Comparison of ENCODE assay signal across 10 cellular contexts in the genomic region with DNA sequence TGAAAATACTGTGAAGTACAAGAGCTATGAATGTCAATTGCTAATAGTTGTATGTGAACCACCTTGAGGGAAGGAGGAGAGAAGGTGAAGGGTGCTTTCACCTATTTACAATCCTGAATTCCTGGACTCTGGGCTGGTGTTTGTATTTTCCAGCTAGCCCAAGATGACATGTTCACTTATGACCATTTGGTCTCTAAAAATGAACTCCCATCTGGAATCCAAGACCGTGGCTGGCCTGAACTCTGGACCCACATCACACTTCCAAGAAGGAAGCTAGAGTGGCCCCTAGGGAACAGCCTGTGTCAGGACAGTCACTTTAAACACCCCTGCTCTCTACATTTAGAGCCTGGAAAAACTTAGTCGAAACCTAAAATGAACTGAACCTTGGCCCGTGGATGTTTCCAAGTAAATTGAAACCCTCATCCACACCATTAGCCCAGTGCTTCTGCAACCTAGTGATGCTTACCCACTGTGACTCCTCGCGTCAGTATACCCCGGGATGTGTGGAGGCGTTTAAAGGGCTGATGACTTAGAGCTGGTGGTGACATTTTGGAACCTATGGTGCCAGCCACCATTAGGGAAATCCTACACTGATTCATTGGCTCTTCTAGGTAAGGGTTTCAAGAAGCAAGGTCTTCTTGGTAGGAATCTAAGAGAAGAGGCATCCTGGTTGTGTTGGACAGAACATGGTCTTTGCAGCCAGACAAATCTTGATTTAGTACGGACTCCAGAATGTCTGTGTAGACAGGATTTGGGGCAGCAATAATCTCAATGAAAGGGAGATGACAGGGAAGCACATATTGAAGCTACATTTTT.
DNase-seq lines count a peak whose midpoint lies in the region; ATAC-seq and TF ChIP-seq lines count a peak whose summit lies in the region.
"Had no signal": no experiment of that assay in that cellular context is flagged by ENCODE, and none has a peak within 500 bp of the region (broad histone marks: within the 10 kb centered on the region; RNA-seq: fewer than 3 reads in every experiment).

No MANE protein-coding gene starts in this region.

- H3K14ac ChIP-seq in H9 (ENCODE audit: insufficient read depth, low read length), result no peak overlapping the region

- no peak overlapping the region for H3K4me2 ChIP-seq in H9 (ENCODE audit: insufficient read depth, insufficient read length, low read length)

- peaks cover 56% of the 10 kb centered on the region for H3K27me3 ChIP-seq in A673 (replicated peaks; ENCODE audit: insufficient read depth, low read depth, low read length, poor library complexity)
- H3K27me3 ChIP-seq in H9 (ENCODE audit: insufficient read depth, low read length), result no peaks in the 10 kb centered on the region

- no peak overlapping the region for H2BK12ac ChIP-seq in H9 (ENCODE audit: insufficient read length, low read depth, low read length)

- no peak overlapping the region for H3K27ac Mint-ChIP-seq in H9
- no peak overlapping the region for H3K27ac Mint-ChIP-seq in activated naive CD8-positive, alpha-beta T cell treated with anti-CD3 and anti-CD28 coated beads for 36 hours
- H3K27ac Mint-ChIP-seq: nephron progenitor cell had no signal

- H3K4ac ChIP-seq in H9 (ENCODE audit: low read depth, low read length), result no peak overlapping the region

- no peaks in the 10 kb centered on the region for H3K4me1 ChIP-seq in A673 (ENCODE audit: insufficient read depth, low read length, poor library complexity, severe bottlenecking)
- H3K4me1 ChIP-seq in H9 (ENCODE audit: insufficient read depth, low read length), result peaks cover 8% of the 10 kb centered on the region

- H2BK15ac ChIP-seq in H9 (ENCODE audit: low read depth, low read length), result no peak overlapping the region

- H3K79me1 ChIP-seq in H9 (ENCODE audit: insufficient read depth, low read depth, low read length, poor library complexity, severe bottlenecking), result no peaks in the 10 kb centered on the region

- H3K9ac ChIP-seq in H9 (ENCODE audit: extremely low read depth, insufficient read length, low read length), result no peak overlapping the region

- H3K56ac ChIP-seq in H9 (ENCODE audit: insufficient read length, low read depth, low read length), result no peak overlapping the region

- peaks cover 9% of the 10 kb centered on the region in 2 experiments for H3K4me1 Mint-ChIP-seq in H9
- no peaks in the 10 kb centered on the region for H3K4me1 Mint-ChIP-seq in activated naive CD8-positive, alpha-beta T cell treated with anti-CD3 and anti-CD28 coated beads for 36 hours

- intact Hi-C loops in A673 (cut with micrococcal nuclease; ENCODE audit: unreplicated experiment), result no loop called here

- H2BK5ac ChIP-seq in H9 (ENCODE audit: insufficient read length, low read length), result no peak overlapping the region

- H4K8ac ChIP-seq in H9 (replicated peaks; ENCODE audit: insufficient read length, low read depth, low read length), result no peak overlapping the region

- H3K23ac ChIP-seq in H9 (ENCODE audit: insufficient read length, low read depth, low read length), result no peak overlapping the region

- no peak for ATAC-seq in GM21423 (IDR thresholded peaks at IDR 0.05; ENCODE audit: unreplicated experiment)

- POLR2A ChIA-PET in A673 (lab: Charles Lee; ENCODE audit: low non-redundant PET), result interaction anchor here (0.5 kb wide), 1 partner anchor 58 kb away, joined by 4 read pairs; no protein-coding TSS in a partner anchor

- H2AFZ ChIP-seq in H9 (ENCODE audit: low read length), result no peak overlapping the region

- no peaks in the 10 kb centered on the region for H3K9me3 Mint-ChIP-seq in H9
- H3K9me3 Mint-ChIP-seq in activated naive CD8-positive, alpha-beta T cell treated with anti-CD3 and anti-CD28 coated beads for 36 hours, result no peaks in the 10 kb centered on the region
- H3K9me3 Mint-ChIP-seq: nephron progenitor cell had no signal

- CTCF ChIA-PET in A673 (lab: Charles Lee), result no interaction called here

- H3K23me2 ChIP-seq in H9 (ENCODE audit: insufficient read length, low read depth, low read length, poor library complexity, severe bottlenecking), result no peaks in the 10 kb centered on the region

- H2BK120ac ChIP-seq in H9 (ENCODE audit: low read depth, low read length, poor library complexity, severe bottlenecking), result no peak overlapping the region

- H3K4me3 ChIP-seq in A673 (ENCODE audit: low read depth, low read length, poor library complexity, severe bottlenecking), result no peak overlapping the region
- H3K4me3 ChIP-seq: SK-N-MC had no signal

- no peaks in the 10 kb centered on the region for H4K20me1 ChIP-seq in H9 (ENCODE audit: control insufficient read depth, insufficient read depth, insufficient read length)

- H3K27ac ChIP-seq in A673 (ENCODE audit: low read depth, low read length, poor library complexity, severe bottlenecking), result no peak overlapping the region
- no peak overlapping the region for H3K27ac ChIP-seq in H9 (ENCODE audit: insufficient read length, low read depth, low read length)
- H3K27ac ChIP-seq: SK-N-MC had no signal

- H3K9me3 ChIP-seq in A673 (ENCODE audit: low read depth, low read length, poor library complexity, severe bottlenecking) (no peaks in the 10 kb centered on the region), H9 (ENCODE audit: control insufficient read depth, low read depth, low read length) (no peaks in the 10 kb centered on the region)

- H3K36me3 ChIP-seq in A673 (ENCODE audit: insufficient read depth, low read length, poor library complexity, severe bottlenecking), result no peaks in the 10 kb centered on the region

- no peak overlapping the region for H2BK20ac ChIP-seq in H9 (ENCODE audit: low read depth, low read length, poor library complexity, severe bottlenecking)

- DNase-seq in A673 (ENCODE audit: low spot score), result peak; percentile 23
- DNase-seq in H9, result peak; percentile 31
- peak; percentile 37 for DNase-seq in activated naive CD8-positive, alpha-beta T cell treated with anti-CD3 and anti-CD28 coated beads for 36 hours
- DNase-seq in midbrain (lab: John Stamatoyannopoulos, UW), result peak; percentile 9
- DNase-seq in DMS79 (lab: John Stamatoyannopoulos, UW), result no peak
- DNase-seq in NCI-H446 (lab: John Stamatoyannopoulos, UW), result no peak
- DNase-seq: NCI-H187, nephron progenitor cell had no signal

- H3K27me3 Mint-ChIP-seq in H9 (ENCODE audit: low read depth), result no peaks in the 10 kb centered on the region
- no peaks in the 10 kb centered on the region for H3K27me3 Mint-ChIP-seq in activated naive CD8-positive, alpha-beta T cell treated with anti-CD3 and anti-CD28 coated beads for 36 hours

- H3K4me3 Mint-ChIP-seq in H9, result no peak overlapping the region
- H3K4me3 Mint-ChIP-seq in activated naive CD8-positive, alpha-beta T cell treated with anti-CD3 and anti-CD28 coated beads for 36 hours, result no peak overlapping the region
- H3K4me3 Mint-ChIP-seq: nephron progenitor cell had no signal

- H3T11ph ChIP-seq in H9 (ENCODE audit: low read length), result no peak overlapping the region

- H4K91ac ChIP-seq in H9 (ENCODE audit: insufficient read length, low read depth, low read length), result no peak overlapping the region

- TF ChIP-seq CTCF in A673 (conservative IDR thresholded peaks at IDR 0.05; ENCODE audit: low read depth, low read length), result no peak
- TF ChIP-seq CTCF in H9 (conservative IDR thresholded peaks at IDR 0.05), result peak; percentile 42; the same call in 2 of the 3 replicates

- no peak overlapping the region for H3K18ac ChIP-seq in H9 (ENCODE audit: insufficient read length, low read depth, low read length)

- no peaks in the 10 kb centered on the region for H3K36me3 Mint-ChIP-seq in H9 (ENCODE audit: insufficient read depth in 1 of 3, low read depth in 3 of 3)
- H3K36me3 Mint-ChIP-seq in activated naive CD8-positive, alpha-beta T cell treated with anti-CD3 and anti-CD28 coated beads for 36 hours, result no peaks in the 10 kb centered on the region

- BruUV-seq in A673 (replicated peaks; lab: Mats Ljungman, UMichigan), result no TSS peak

- WGBS in H9 (ENCODE audit: extremely low coverage, insufficient read length, low lambda C conversion rate), result no CpG with 5 or more reads among the region's 8 CpGs

- no peak overlapping the region for H2AK5ac ChIP-seq in H9 (ENCODE audit: insufficient read length, low read length)

- no peak overlapping the region for H4K5ac ChIP-seq in H9 (ENCODE audit: insufficient read length, low read depth, low read length)

- no peaks in the 10 kb centered on the region for H3K79me2 ChIP-seq in H9 (ENCODE audit: insufficient read depth, low read length)

Comparison
In these comparisons a context has a peak if more than half of its experiments do, and no peak if none do; other contexts are left out.
1. DNase-seq: peak in A673 (single experiment), H9 (single experiment), activated naive CD8-positive, alpha-beta T cell treated with anti-CD3 and anti-CD28 coated beads for 36 hours (single experiment) and midbrain (single experiment); none in DMS79 (single experiment) and NCI-H446 (0 of 2).